Comparison of ENCODE assay signal across 15 cellular contexts in genomic region chr14:104830781-104831180, GRCh38.
"Had no signal": no experiment of that assay in that cellular context is flagged by ENCODE, and none has a peak within 500 bp of the region (broad histone marks: within the 10 kb centered on the region; RNA-seq: fewer than 3 reads in every experiment).

No MANE protein-coding gene starts in this region.

- H3K27ac ChIP-seq: colonic mucosa, hepatocyte had no signal

- H3K79me2 ChIP-seq: hepatocyte had no signal

- FAIRE-seq: endothelial cell of umbilical vein, kidney, small intestine, urothelium cell line had no signal

- H3K4me2 ChIP-seq: hepatocyte had no signal

- H3K9me3 ChIP-seq: colonic mucosa had no signal

- H3K4me3 ChIP-seq: colonic mucosa, hepatocyte had no signal

- DNase-seq: colonic mucosa; dermis blood vessel endothelial cell; erythroblast; foreskin melanocyte; kidney; naive thymus-derived CD4-positive, alpha-beta T cell; nephron progenitor cell; small intestine; stimulated activated CD4-positive, alpha-beta T cell treated with anti-CD3 and anti-CD28 coated beads, Interleukin-2, amount 100 ng/mL, for 48 hours; stimulated activated naive CD4-positive, alpha-beta T cell treated with Interleukin-2 at 50 U/mL for 16 hours; trophoblast cell had no signal

- H3K36me3 ChIP-seq: colonic mucosa had no signal

- ATAC-seq: left colon; naive thymus-derived CD4-positive, alpha-beta T cell had no signal

- H2AFZ ChIP-seq: hepatocyte had no signal

- H3K27me3 ChIP-seq: colonic mucosa, hepatocyte had no signal
